In the genomic region with DNA sequence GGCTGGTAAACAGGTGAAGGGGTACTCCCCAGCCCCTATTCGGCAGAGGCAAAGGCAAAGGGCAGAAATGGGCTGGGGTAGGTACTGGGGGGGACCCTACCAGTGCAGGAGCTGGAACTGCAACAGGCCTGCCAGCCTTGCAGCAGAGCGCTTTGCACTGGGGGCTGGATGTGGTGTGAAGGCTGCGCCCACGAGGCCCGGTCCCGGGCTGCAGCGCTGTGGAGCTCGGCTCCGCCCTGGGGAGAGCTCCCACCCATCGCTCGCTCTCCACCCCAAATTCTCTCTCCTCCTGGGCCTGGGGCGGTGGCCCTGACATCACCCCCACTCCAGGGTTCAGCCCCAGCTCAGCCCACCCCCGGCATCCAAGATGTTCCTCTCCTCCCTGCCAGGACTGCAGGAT, we compare ENCODE assay signal across 1 cellular context.
TF ChIP-seq lines count a peak whose summit lies in the region.

No MANE protein-coding gene starts in this region.

TF ChIP-seq in H1, 55 proteins besides CTCF, POLR2A, EP300 and RAD21:
- TF ChIP-seq BRCA1 (IDR thresholded peaks at IDR 0.05; ENCODE audit: low read depth, low read length) (no peak), SIN3A (conservative IDR thresholded peaks at IDR 0.05 in 1 of 2, IDR thresholded peaks at IDR 0.05 in 1 of 2; ENCODE audit: low read depth in 1 of 2, low read length in 2 of 2) (no peak), SIX5 (IDR thresholded peaks at IDR 0.05; ENCODE audit: low read depth, low read length) (no peak), JUND (IDR thresholded peaks at IDR 0.05; ENCODE audit: low read length) (no peak), HDAC6 (IDR thresholded peaks at IDR 0.05; ENCODE audit: low read depth, low read length) (no peak), TAF1 (IDR thresholded peaks at IDR 0.05; ENCODE audit: low read depth, low read length) (no peak), KDM4A (IDR thresholded peaks at IDR 0.05; ENCODE audit: low read depth, low read length, severe bottlenecking) (no peak), POLR2AphosphoS5 (IDR thresholded peaks at IDR 0.05; ENCODE audit: low read depth, low read length) (no peak), TCF12 (IDR thresholded peaks at IDR 0.05; ENCODE audit: low read depth, low read length) (no peak), SRF (IDR thresholded peaks at IDR 0.05; ENCODE audit: low read depth, low read length) (no peak), CBX5 (IDR thresholded peaks at IDR 0.05; ENCODE audit: low read depth, low read length) (no peak), EZH2 (IDR thresholded peaks at IDR 0.05; ENCODE audit: low read depth, low read length, severe bottlenecking) (no peak), RNF2 (IDR thresholded peaks at IDR 0.05; ENCODE audit: borderline replicate concordance, low read depth, low read length, missing control alignments, poor library complexity, severe bottlenecking) (no peak), ZNF274 (IDR thresholded peaks at IDR 0.05; ENCODE audit: borderline replicate concordance, extremely low read depth, low read length) (no peak)
- TF ChIP-seq, protein P1, sequence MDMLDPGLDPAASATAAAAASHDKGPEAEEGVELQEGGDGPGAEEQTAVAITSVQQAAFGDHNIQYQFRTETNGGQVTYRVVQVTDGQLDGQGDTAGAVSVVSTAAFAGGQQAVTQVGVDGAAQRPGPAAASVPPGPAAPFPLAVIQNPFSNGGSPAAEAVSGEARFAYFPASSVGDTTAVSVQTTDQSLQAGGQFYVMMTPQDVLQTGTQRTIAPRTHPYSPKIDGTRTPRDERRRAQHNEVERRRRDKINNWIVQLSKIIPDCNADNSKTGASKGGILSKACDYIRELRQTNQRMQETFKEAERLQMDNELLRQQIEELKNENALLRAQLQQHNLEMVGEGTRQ (IDR thresholded peaks at IDR 0.05; ENCODE audit: low read length), result no peak
- TF ChIP-seq, protein P2, sequence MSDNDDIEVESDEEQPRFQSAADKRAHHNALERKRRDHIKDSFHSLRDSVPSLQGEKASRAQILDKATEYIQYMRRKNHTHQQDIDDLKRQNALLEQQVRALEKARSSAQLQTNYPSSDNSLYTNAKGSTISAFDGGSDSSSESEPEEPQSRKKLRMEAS (IDR thresholded peaks at IDR 0.05), result no peak
